12 cellular contexts compared by ENCODE assay signal in genomic region chr2:24871852-24872323, GRCh38. TPM values are rescaled to one million over a fixed set of nuclear protein-coding genes. Genes with fewer than 3 reads are reported as not detected.
A peak's percentile ranks its signal among the peaks of the same experiment; 100 is the strongest.
DNase-seq lines count a peak whose midpoint lies in the region; ATAC-seq and TF ChIP-seq lines count a peak whose summit lies in the region.
"Had no signal": no experiment of that assay in that cellular context is flagged by ENCODE, and none has a peak within 500 bp of the region (broad histone marks: within the 10 kb centered on the region; RNA-seq: fewer than 3 reads in every experiment).

No MANE protein-coding gene starts in this region.

- TF ChIP-seq RAD21 in liver (IDR thresholded peaks at IDR 0.05): no peak

- peak; percentile 91 for DNase-seq in NCI-H2171 treated with DMSO at 0.1 percent for 48 hours (lab: John Stamatoyannopoulos, UW)
- DNase-seq in dorsolateral prefrontal cortex: peak in 2 of 10 donors; percentile 36 to 41
- DNase-seq in stomach: no peak
- DNase-seq in NCI-H748 (lab: John Stamatoyannopoulos, UW; ENCODE audit: unreplicated experiment): no peak
- DNase-seq in H4 (ENCODE audit: low spot score): no peak
- DNase-seq in foreskin melanocyte: no peak
- DNase-seq: lower lobe of right lung; NCI-H2107; stimulated activated CD4-positive, alpha-beta T cell treated with anti-CD3 and anti-CD28 coated beads, Interleukin-1b, Interleukin-23, amount 100 ng/mL, for 48 hours had no signal

- no peak for TF ChIP-seq POLR2A in stomach (IDR thresholded peaks at IDR 0.05)

- intact Hi-C loops in dorsolateral prefrontal cortex (cut with DNase I): no loop called here
- intact Hi-C loops in stomach (cut with DNase I; ENCODE audit: low total_unique reads): no loop called here

- H3K9me3 ChIP-seq in liver (ENCODE audit: control insufficient read depth in 4 of 4, low read length in 3 of 4) (no peaks in the 10 kb centered on the region), stomach (no peaks in the 10 kb centered on the region)
- H3K9me3 ChIP-seq: lower lobe of right lung had no signal

- H3K9ac ChIP-seq in liver (ENCODE audit: low read depth in 1 of 2, low read length in 2 of 2): no peak overlapping the region

- 82% methylated on average over 12 of the region's 12 CpGs for WGBS in liver
- WGBS in stomach, 5 donors: 67 to 77% (median 72%) methylated on average over 12 of the region's 12 CpGs

- H3K27ac ChIP-seq in dorsolateral prefrontal cortex (peak overlapping the region in 52 of 59 donors; percentile 4 to 89 (median 66)), liver (ENCODE audit: low read depth in 1 of 2, low read length in 2 of 2) (no peak overlapping the region), stomach (peak overlapping the region in 4 of 5 donors; percentile 19 to 78 (median 52))
- H3K27ac ChIP-seq: hepatocyte, lower lobe of right lung had no signal

- TF ChIP-seq CTCF in dorsolateral prefrontal cortex (IDR thresholded peaks at IDR 0.05 in 54 of 56, conservative IDR thresholded peaks at IDR 0.05 in 2 of 56; ENCODE audit: low read depth in 1 of 56, partially characterized antibody in 56 of 56) (no peak), liver (IDR thresholded peaks at IDR 0.05; ENCODE audit: low read depth, low read length, missing input control) (no peak), stomach (IDR thresholded peaks at IDR 0.05) (no peak)

- H3K4me3 ChIP-seq in dorsolateral prefrontal cortex (no peak overlapping the region), liver (ENCODE audit: low read depth in 1 of 3, low read length in 3 of 3) (no peak overlapping the region), stomach (no peak overlapping the region)
- H3K4me3 ChIP-seq: hepatocyte, lower lobe of right lung had no signal

- H3K27me3 ChIP-seq in dorsolateral prefrontal cortex (no peaks in the 10 kb centered on the region), liver (ENCODE audit: control insufficient read depth in 4 of 4, insufficient read depth in 4 of 4, low read length in 3 of 4) (no peaks in the 10 kb centered on the region), stomach (no peaks in the 10 kb centered on the region)
- H3K27me3 ChIP-seq: hepatocyte had no signal

- H3K36me3 ChIP-seq in liver (ENCODE audit: control insufficient read depth in 4 of 4, insufficient read depth in 3 of 4, low read depth in 1 of 4, low read length in 3 of 4) (no peaks in the 10 kb centered on the region), stomach (peaks cover 0 to 6% (median 0%) of the 10 kb centered on the region in 4 donors)
- H3K36me3 ChIP-seq: lower lobe of right lung had no signal

- H3K4me1 ChIP-seq in liver (ENCODE audit: control insufficient read depth in 4 of 4, insufficient read depth in 4 of 4, low read length in 3 of 4) (peaks cover 0 to 2% (median 0%) of the 10 kb centered on the region in 4 donors), stomach (peaks cover 0 to 10% (median 7%) of the 10 kb centered on the region in 4 donors)
- H3K4me1 ChIP-seq: lower lobe of right lung had no signal

- TF ChIP-seq EP300 in stomach (IDR thresholded peaks at IDR 0.05): no peak

- ATAC-seq in HG03354 (IDR thresholded peaks at IDR 0.05; ENCODE audit: poor library complexity, severe bottlenecking, unreplicated experiment): no peak

TF ChIP-seq in liver, 16 proteins besides CTCF, POLR2A, EP300 and RAD21:
- TF ChIP-seq NR2F2 (IDR thresholded peaks at IDR 0.05) (peak; percentile 71), FOXA2 (IDR thresholded peaks at IDR 0.05) (no peak)

RNA-seq across cellular contexts. Expression of gene ADCY3, which starts 48.1 kb away (rescaled TPM):
- total RNA-seq in dorsolateral prefrontal cortex: 100 to 1,000 TPM in 39 of 120 experiments, 10 to 100 TPM in 81; 67.4 to 150 (median 95.0) TPM
- 1 to 10 TPM; 7.1 to 8.4 TPM for total RNA-seq in liver
- polyA plus RNA-seq in liver: 1 to 10 TPM in 1 of 2 donors, under 1 TPM in 1; 0.99 to 5.6 TPM
- 100 to 1,000 TPM in 1 of 5 donors, 10 to 100 TPM in 4; 11.6 to 339 (median 32.2) TPM for total RNA-seq in stomach
- polyA plus RNA-seq in stomach: 10 to 100 TPM in 2 of 3 donors, 1 to 10 TPM in 1; 5.2 to 21.7 (median 11.8) TPM
- total RNA-seq in H4 (2014; rRNA removed; shearing (Covaris generic)): 11.3 and 26.8 TPM in 2 replicates

Comparison
In these comparisons a context has a peak if more than half of its experiments do, and no peak if none do; other contexts are left out.
1. H3K27ac ChIP-seq: peak in dorsolateral prefrontal cortex (52 of 59) and stomach (4 of 5); none in liver (0 of 2).